ENCODE assay signal across 18 cellular contexts in the genomic region with DNA sequence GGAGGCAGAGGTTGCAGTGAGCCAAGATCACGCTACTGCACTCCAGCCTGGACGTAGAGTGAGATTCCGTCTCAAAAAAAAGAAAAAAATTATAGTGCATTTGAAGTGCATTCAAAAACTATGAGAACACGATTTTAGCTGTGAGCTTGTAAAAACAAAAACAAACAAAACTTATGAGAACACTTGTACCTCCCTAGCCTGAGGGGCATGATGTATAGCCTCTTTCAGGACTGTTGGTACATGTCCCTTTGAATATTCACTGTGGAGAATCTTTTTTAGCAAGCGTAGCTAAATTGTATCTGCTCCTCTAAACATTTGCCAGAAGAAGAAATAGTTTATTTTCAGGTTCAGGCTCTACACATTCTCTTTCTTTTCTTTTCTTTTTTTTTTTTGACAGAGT.
"Had no signal": no experiment of that assay in that cellular context is flagged by ENCODE, and none has a peak within 500 bp of the region (broad histone marks: within the 10 kb centered on the region; RNA-seq: fewer than 3 reads in every experiment).

No MANE protein-coding gene starts in this region.

- H3K27ac ChIP-seq: colonic mucosa, dorsolateral prefrontal cortex, lower lobe of right lung, sigmoid colon, tibial artery had no signal

- H3K4me3 ChIP-seq: colonic mucosa, dorsolateral prefrontal cortex, lower lobe of right lung, sigmoid colon, tibial artery had no signal

- H3K36me3 ChIP-seq: colonic mucosa, lower lobe of right lung, sigmoid colon, tibial artery had no signal

- H3K9me3 ChIP-seq: colonic mucosa, lower lobe of right lung, sigmoid colon, tibial artery had no signal

- H3K27me3 ChIP-seq: colonic mucosa, dorsolateral prefrontal cortex, sigmoid colon, tibial artery had no signal

- DNase-seq: activated CD4-positive, alpha-beta T cell treated with anti-CD3 and anti-CD28 coated beads for 1 hour; activated CD4-positive, alpha-beta T cell treated with anti-CD3 and anti-CD28 coated beads, Interleukin-2, amount 50 U/mL, for 1 hour; activated CD8-positive, alpha-beta T cell treated with anti-CD3 and anti-CD28 coated beads, Interleukin-2, amount 10 ng/mL, durations not matched to agents 7 days and 5 days; activated T-cell treated with anti-CD3 and anti-CD28 coated beads, Interleukin-2, amount 50 U/mL, for 1 hour; colonic mucosa; dorsolateral prefrontal cortex; effector memory CD8-positive, alpha-beta T cell; lower lobe of right lung; naive B cell; nucleus accumbens; posterior cingulate gyrus; sigmoid colon; stimulated activated CD4-positive, alpha-beta T cell treated with anti-CD3 and anti-CD28 coated beads, Interleukin-4, amount 100 ng/mL, for 1 hour; stimulated activated naive CD4-positive, alpha-beta T cell treated with Interleukin-2 at 50 U/mL for 16 hours; T-cell; tibial artery had no signal

- ATAC-seq: activated CD8-positive, alpha-beta T cell treated with anti-CD3 and anti-CD28 coated beads, Interleukin-2, amount 10 ng/mL, durations not matched to agents 7 days and 5 days; activated naive CD4-positive, alpha-beta T cell treated with anti-CD3 and anti-CD28 coated beads, Interleukin-2, amount 50 U/mL, for 72 hours; effector memory CD8-positive, alpha-beta T cell; left lobe of liver; lower lobe of right lung; T-cell had no signal
